ENCODE assay signal across 8 cellular contexts in genomic region chr14:41607966-41608663, GRCh38. TPM values are rescaled to one million over a fixed set of nuclear protein-coding genes. Genes with fewer than 3 reads are reported as not detected.
DNase-seq lines count a peak whose midpoint lies in the region; ATAC-seq and TF ChIP-seq lines count a peak whose summit lies in the region.

No MANE protein-coding gene starts in this region.

- intact Hi-C loops in OCI-LY7 (cut with micrococcal nuclease; ENCODE audit: unreplicated experiment) = no loop called here

- no peaks in the 10 kb centered on the region for H4K20me1 ChIP-seq in OCI-LY7 (ENCODE audit: insufficient read depth, low read length)

- H2AFZ ChIP-seq in OCI-LY7 (ENCODE audit: low read length) = no peak overlapping the region

- H3K9me2 ChIP-seq in OCI-LY7 (ENCODE audit: insufficient read depth, low read length) = no peaks in the 10 kb centered on the region

- peaks cover 78% of the 10 kb centered on the region for H3K27me3 Mint-ChIP-seq in chondrocyte (ENCODE audit: low read depth)
- H3K27me3 Mint-ChIP-seq in naive B cell = peaks cover 66 to 85% (median 78%) of the 10 kb centered on the region in 3 donors

- CTCF ChIA-PET in OCI-LY7 (lab: Charles Lee; ENCODE audit: unreplicated experiment) = no interaction called here

- H3K79me2 ChIP-seq in OCI-LY7 (ENCODE audit: insufficient read depth, low read depth, low read length) = no peaks in the 10 kb centered on the region

- H3K4me3 ChIP-seq in AG09309 (ENCODE audit: control insufficient read depth, low read depth, low read length) (peak overlapping the region; percentile 69), OCI-LY7 (ENCODE audit: low read depth, low read length, poor library complexity, severe bottlenecking) (no peak overlapping the region)

- BruUV-seq in OCI-LY7 (replicated peaks; lab: Mats Ljungman, UMichigan) = no TSS peak

- H3K4me2 ChIP-seq in OCI-LY7 (ENCODE audit: low read length) = no peak overlapping the region; the same call in 1 of the 2 replicates

- no peaks in the 10 kb centered on the region for H3K4me1 ChIP-seq in OCI-LY7 (ENCODE audit: insufficient read depth, low read length, poor library complexity, severe bottlenecking)

- TF ChIP-seq CTCF in AG09309 (IDR thresholded peaks at IDR 0.05; ENCODE audit: control insufficient read depth, insufficient read depth, low read depth, low read length, missing control alignments) (no peak), chondrocyte (IDR thresholded peaks at IDR 0.05) (no peak), GM13976 (IDR thresholded peaks at IDR 0.05; ENCODE audit: borderline replicate concordance, control extremely low read depth, extremely low read depth, insufficient read depth, missing control alignments) (no peak), OCI-LY7 (conservative IDR thresholded peaks at IDR 0.05; ENCODE audit: low read length) (no peak)

- no peak for ATAC-seq in naive B cell (ENCODE audit: low read depth in 2 of 2)

- H3K4me3 Mint-ChIP-seq in chondrocyte (ENCODE audit: unreplicated experiment) (peak overlapping the region; percentile 24), naive B cell (peak overlapping the region in 5 of 8 donors; percentile 54 to 84 (median 80))

- peaks cover 39% of the 10 kb centered on the region for H3K4me1 Mint-ChIP-seq in chondrocyte (ENCODE audit: low read depth)
- peaks cover 14 to 53% (median 24%) of the 10 kb centered on the region in 3 donors for H3K4me1 Mint-ChIP-seq in naive B cell

- H3K36me3 Mint-ChIP-seq in chondrocyte (ENCODE audit: low read depth) (no peaks in the 10 kb centered on the region), naive B cell (no peaks in the 10 kb centered on the region)

- no peaks in the 10 kb centered on the region for H3K9me3 ChIP-seq in OCI-LY7 (ENCODE audit: low read length)

- H3K9me3 Mint-ChIP-seq in chondrocyte (ENCODE audit: low read depth) (no peaks in the 10 kb centered on the region), naive B cell (peaks cover 0 to 1% (median 0%) of the 10 kb centered on the region in 7 donors)

- POLR2A ChIA-PET in OCI-LY7 (lab: Charles Lee) = no interaction called here

- no peaks in the 10 kb centered on the region for H3K36me3 ChIP-seq in OCI-LY7 (ENCODE audit: insufficient read depth, low read length)

- in situ Hi-C loops in GM13976 (cut with MboI; ENCODE audit: low sequenced_read_pairs, unreplicated experiment) = loop anchor here (25.0 kb wide), 1 partner anchor 1671 kb away; no protein-coding TSS in a partner anchor

- DNase-seq in AG09309 (ENCODE audit: low read depth) (no peak), NCI-H1092 (lab: John Stamatoyannopoulos, UW) (peak; percentile 60), chondrocyte (ENCODE audit: low spot score) (peak; percentile 79), naive B cell (no peak), GM13976 (ENCODE audit: low spot score) (no peak), OCI-LY7 (ENCODE audit: low spot score) (no peak), iPS-NIHi11 (ENCODE audit: low spot score) (no peak)
- no peak for DNase-seq in effector CD8-positive, alpha-beta T cell (lab: John Stamatoyannopoulos, UW)

- H3K27ac Mint-ChIP-seq in chondrocyte (ENCODE audit: unreplicated experiment) = no peak overlapping the region
- H3K27ac Mint-ChIP-seq in naive B cell = peak overlapping the region in 1 of 6 donors; percentile 63

- no peak overlapping the region for H3K27ac ChIP-seq in OCI-LY7 (ENCODE audit: low read depth, low read length, poor library complexity, severe bottlenecking)

RNA-seq across cellular contexts. Expression of gene LRFN5, which starts 1.4 kb away (rescaled TPM):
- total RNA-seq in chondrocyte (0.10 TPM in 1 of 3 replicates, not detected in the others), OCI-LY7 (2022) (not detected in 2 replicates)
- not detected for polyA plus RNA-seq in naive B cell (ENCODE audit: low read depth in 6 of 6)
- not detected in 2 replicates for total RNA-seq in OCI-LY7 (2014; rRNA removed; shearing (Covaris generic))

Comparison
In these comparisons a context has a peak if more than half of its experiments do, and no peak if none do; other contexts are left out.
1. DNase-seq: peak in NCI-H1092 (single experiment) and chondrocyte (single experiment); none in AG09309 (single experiment), naive B cell (single experiment), GM13976 (single experiment), effector CD8-positive, alpha-beta T cell (single experiment), OCI-LY7 (single experiment) and iPS-NIHi11 (single experiment).